31 cellular contexts compared by ENCODE assay signal in the genomic region with DNA sequence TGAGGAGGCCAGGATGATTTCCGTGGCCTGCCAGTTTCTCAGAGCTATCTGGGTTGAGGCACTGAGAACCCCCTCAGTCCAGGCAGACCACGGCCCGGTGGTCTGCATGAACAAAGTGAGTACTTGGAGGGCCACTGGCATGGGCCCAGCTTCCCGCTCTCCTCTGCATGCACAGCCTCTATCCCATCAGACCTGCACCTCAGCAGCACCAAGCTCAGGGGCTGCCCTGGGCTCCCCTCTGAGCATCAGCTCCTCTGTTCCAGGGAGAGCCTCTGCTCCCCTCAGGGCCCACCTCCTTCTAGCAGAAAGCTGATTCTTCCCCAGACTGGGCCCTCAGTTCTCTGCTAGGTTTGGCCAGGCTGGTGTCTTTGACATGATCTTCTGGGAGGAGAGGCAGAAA.
"Had no signal": no experiment of that assay in that cellular context is flagged by ENCODE, and none has a peak within 500 bp of the region (broad histone marks: within the 10 kb centered on the region; RNA-seq: fewer than 3 reads in every experiment).

No MANE protein-coding gene starts in this region.

- H3K27ac ChIP-seq: epithelial cell of prostate, gastrocnemius medialis, heart left ventricle, hepatocyte, neutrophil, pancreas, right atrium auricular region, suprapubic skin, transverse colon, vagina had no signal

- H3K36me3 ChIP-seq: gastrocnemius medialis, heart left ventricle, neutrophil, pancreas, right atrium auricular region, suprapubic skin, transverse colon, vagina had no signal

- H3K27me3 ChIP-seq: gastrocnemius medialis, hepatocyte, pancreas, right atrium auricular region, suprapubic skin, transverse colon, vagina had no signal

- H3K79me2 ChIP-seq: hepatocyte had no signal

- FAIRE-seq: colon, islet of Langerhans, pancreas had no signal

- H3K27ac Mint-ChIP-seq: dendritic cell treated with granulocyte-macrophage colony-stimulating factor and Interleukin-4, amounts not matched to agents 40 ng/mL and 50 ng/mL, for 4 days; endodermal cell; memory B cell; mesothelial cell of epicardium; naive thymus-derived CD4-positive, alpha-beta T cell; nephron; stimulated activated naive CD8-positive, alpha-beta T cell treated with anti-CD3 and anti-CD28 coated beads, Interleukin-15, amount 100 ng/mL, for 72 hours had no signal

- DNase-seq: cerebellar nuclear complex; effector CD8-positive, alpha-beta T cell; gastrocnemius medialis; kidney glomerular epithelial cell; left colon; left ventricle myocardium superior; naive thymus-derived CD4-positive, alpha-beta T cell; stimulated activated CD4-positive, alpha-beta T cell treated with anti-CD3 and anti-CD28 coated beads, Interleukin-12 subunit alpha, Interleukin-12 subunit beta, amount 100 ng/mL, for 4 hours; stimulated activated CD4-positive, alpha-beta T cell treated with anti-CD3 and anti-CD28 coated beads, Interleukin-1b, Interleukin-23, amount 100 ng/mL, for 48 hours; stimulated activated CD4-positive, alpha-beta T cell treated with anti-CD3 and anti-CD28 coated beads, Interleukin-4, amount 100 ng/mL, for 1 hour; stimulated activated CD8-positive, alpha-beta memory T cell treated with anti-CD3 and anti-CD28 coated beads, Interleukin-4, amount 100 ng/mL, for 48 hours; stimulated activated naive CD4-positive, alpha-beta T cell; stimulated activated naive CD8-positive, alpha-beta T cell treated with anti-CD3 and anti-CD28 coated beads, Interleukin-15, amount 100 ng/mL, for 72 hours; transverse colon had no signal

- H2AFZ ChIP-seq: hepatocyte had no signal

- H3K27me3 Mint-ChIP-seq: naive thymus-derived CD4-positive, alpha-beta T cell had no signal

- H3K4me3 Mint-ChIP-seq: dendritic cell treated with granulocyte-macrophage colony-stimulating factor and Interleukin-4, amounts not matched to agents 40 ng/mL and 50 ng/mL, for 4 days; endodermal cell; memory B cell; mesothelial cell of epicardium; naive thymus-derived CD4-positive, alpha-beta T cell; nephron; stimulated activated naive CD8-positive, alpha-beta T cell treated with anti-CD3 and anti-CD28 coated beads, Interleukin-15, amount 100 ng/mL, for 72 hours had no signal

- H3K36me3 Mint-ChIP-seq: memory B cell; mesothelial cell of epicardium; naive thymus-derived CD4-positive, alpha-beta T cell had no signal

- H3K4me2 ChIP-seq: hepatocyte, smooth muscle cell had no signal

- H3K9me3 ChIP-seq: gastrocnemius medialis, neutrophil, pancreas, transverse colon, vagina had no signal

- H3K4me1 Mint-ChIP-seq: endodermal cell; memory B cell; mesothelial cell of epicardium; stimulated activated naive CD8-positive, alpha-beta T cell treated with anti-CD3 and anti-CD28 coated beads, Interleukin-15, amount 100 ng/mL, for 72 hours had no signal

- H3K4me1 ChIP-seq: gastrocnemius medialis, heart left ventricle, pancreas, right atrium auricular region, suprapubic skin, transverse colon, vagina had no signal

- H3K4me3 ChIP-seq: gastrocnemius medialis, heart left ventricle, hepatocyte, lung, pancreas, right atrium auricular region, smooth muscle cell, suprapubic skin, transverse colon, vagina had no signal
